In the genomic region with DNA sequence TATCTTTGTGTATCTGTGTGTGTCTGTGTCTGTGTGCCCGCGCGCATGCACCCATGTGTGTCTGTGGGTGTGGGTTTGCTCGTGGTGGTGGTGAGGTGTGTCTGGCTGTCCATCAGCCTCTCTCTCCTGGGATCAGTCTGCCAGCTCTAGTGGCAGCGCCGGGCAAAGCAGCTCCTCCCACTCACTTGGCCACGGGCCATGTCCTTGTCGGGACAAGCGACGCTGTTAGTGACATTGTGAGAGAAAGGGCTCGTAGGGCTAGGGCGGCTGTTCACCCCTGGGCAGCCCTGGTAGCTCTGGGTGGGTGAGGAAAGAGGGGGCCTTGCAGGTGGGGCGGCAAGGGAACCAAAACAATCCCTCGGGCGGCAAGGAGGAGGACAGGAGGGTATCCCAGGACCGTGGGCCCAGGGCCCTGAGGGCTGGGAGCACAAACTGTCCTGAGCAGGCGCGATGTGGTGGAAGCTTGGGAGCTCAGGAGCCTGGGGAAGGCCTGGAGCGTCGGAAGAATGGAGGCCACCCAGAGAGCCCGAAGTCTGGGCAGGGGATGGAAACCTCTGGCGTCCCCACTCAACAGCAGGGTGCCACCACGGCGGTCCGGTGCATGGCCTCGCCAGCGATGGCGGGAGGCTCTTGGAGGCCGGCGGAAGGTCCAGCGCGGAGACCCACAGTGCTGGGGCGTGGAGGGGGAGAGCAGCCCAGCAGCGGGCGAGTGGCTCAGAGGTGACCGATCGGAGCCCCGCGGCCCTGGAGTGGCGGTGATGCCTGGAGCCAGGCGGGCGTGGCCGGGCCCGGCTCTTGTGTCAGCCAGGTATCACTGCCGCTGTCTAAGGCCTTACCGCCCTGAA, we compare ENCODE assay signal across 1 cellular context.
TF ChIP-seq lines count a peak whose summit lies in the region.

No MANE protein-coding gene starts in this region.

TF ChIP-seq in GM23338, 12 proteins besides CTCF, POLR2A, EP300 and RAD21 (continued from another document):
- TF ChIP-seq, protein P1, sequence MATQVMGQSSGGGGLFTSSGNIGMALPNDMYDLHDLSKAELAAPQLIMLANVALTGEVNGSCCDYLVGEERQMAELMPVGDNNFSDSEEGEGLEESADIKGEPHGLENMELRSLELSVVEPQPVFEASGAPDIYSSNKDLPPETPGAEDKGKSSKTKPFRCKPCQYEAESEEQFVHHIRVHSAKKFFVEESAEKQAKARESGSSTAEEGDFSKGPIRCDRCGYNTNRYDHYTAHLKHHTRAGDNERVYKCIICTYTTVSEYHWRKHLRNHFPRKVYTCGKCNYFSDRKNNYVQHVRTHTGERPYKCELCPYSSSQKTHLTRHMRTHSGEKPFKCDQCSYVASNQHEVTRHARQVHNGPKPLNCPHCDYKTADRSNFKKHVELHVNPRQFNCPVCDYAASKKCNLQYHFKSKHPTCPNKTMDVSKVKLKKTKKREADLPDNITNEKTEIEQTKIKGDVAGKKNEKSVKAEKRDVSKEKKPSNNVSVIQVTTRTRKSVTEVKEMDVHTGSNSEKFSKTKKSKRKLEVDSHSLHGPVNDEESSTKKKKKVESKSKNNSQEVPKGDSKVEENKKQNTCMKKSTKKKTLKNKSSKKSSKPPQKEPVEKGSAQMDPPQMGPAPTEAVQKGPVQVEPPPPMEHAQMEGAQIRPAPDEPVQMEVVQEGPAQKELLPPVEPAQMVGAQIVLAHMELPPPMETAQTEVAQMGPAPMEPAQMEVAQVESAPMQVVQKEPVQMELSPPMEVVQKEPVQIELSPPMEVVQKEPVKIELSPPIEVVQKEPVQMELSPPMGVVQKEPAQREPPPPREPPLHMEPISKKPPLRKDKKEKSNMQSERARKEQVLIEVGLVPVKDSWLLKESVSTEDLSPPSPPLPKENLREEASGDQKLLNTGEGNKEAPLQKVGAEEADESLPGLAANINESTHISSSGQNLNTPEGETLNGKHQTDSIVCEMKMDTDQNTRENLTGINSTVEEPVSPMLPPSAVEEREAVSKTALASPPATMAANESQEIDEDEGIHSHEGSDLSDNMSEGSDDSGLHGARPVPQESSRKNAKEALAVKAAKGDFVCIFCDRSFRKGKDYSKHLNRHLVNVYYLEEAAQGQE (IDR thresholded peaks at IDR 0.05; ENCODE audit: unreplicated experiment), result no peak
- TF ChIP-seq EZH2 (IDR thresholded peaks at IDR 0.05; ENCODE audit: low read depth, unreplicated experiment) (no peak), JUNB (IDR thresholded peaks at IDR 0.05; ENCODE audit: unreplicated experiment) (no peak), ZNF114 (CRISPR knock-in tag; IDR thresholded peaks at IDR 0.05) (no peak), CREB1 (CRISPR knock-in tag; IDR thresholded peaks at IDR 0.05; ENCODE audit: low read depth) (no peak), ZNF331 (CRISPR knock-in tag; IDR thresholded peaks at IDR 0.05; ENCODE audit: low read depth) (no peak), NANOG (IDR thresholded peaks at IDR 0.05; ENCODE audit: borderline replicate concordance) (no peak), EZH2phosphoT487 (IDR thresholded peaks at IDR 0.05; ENCODE audit: unreplicated experiment) (no peak)
- TF ChIP-seq, protein P2, sequence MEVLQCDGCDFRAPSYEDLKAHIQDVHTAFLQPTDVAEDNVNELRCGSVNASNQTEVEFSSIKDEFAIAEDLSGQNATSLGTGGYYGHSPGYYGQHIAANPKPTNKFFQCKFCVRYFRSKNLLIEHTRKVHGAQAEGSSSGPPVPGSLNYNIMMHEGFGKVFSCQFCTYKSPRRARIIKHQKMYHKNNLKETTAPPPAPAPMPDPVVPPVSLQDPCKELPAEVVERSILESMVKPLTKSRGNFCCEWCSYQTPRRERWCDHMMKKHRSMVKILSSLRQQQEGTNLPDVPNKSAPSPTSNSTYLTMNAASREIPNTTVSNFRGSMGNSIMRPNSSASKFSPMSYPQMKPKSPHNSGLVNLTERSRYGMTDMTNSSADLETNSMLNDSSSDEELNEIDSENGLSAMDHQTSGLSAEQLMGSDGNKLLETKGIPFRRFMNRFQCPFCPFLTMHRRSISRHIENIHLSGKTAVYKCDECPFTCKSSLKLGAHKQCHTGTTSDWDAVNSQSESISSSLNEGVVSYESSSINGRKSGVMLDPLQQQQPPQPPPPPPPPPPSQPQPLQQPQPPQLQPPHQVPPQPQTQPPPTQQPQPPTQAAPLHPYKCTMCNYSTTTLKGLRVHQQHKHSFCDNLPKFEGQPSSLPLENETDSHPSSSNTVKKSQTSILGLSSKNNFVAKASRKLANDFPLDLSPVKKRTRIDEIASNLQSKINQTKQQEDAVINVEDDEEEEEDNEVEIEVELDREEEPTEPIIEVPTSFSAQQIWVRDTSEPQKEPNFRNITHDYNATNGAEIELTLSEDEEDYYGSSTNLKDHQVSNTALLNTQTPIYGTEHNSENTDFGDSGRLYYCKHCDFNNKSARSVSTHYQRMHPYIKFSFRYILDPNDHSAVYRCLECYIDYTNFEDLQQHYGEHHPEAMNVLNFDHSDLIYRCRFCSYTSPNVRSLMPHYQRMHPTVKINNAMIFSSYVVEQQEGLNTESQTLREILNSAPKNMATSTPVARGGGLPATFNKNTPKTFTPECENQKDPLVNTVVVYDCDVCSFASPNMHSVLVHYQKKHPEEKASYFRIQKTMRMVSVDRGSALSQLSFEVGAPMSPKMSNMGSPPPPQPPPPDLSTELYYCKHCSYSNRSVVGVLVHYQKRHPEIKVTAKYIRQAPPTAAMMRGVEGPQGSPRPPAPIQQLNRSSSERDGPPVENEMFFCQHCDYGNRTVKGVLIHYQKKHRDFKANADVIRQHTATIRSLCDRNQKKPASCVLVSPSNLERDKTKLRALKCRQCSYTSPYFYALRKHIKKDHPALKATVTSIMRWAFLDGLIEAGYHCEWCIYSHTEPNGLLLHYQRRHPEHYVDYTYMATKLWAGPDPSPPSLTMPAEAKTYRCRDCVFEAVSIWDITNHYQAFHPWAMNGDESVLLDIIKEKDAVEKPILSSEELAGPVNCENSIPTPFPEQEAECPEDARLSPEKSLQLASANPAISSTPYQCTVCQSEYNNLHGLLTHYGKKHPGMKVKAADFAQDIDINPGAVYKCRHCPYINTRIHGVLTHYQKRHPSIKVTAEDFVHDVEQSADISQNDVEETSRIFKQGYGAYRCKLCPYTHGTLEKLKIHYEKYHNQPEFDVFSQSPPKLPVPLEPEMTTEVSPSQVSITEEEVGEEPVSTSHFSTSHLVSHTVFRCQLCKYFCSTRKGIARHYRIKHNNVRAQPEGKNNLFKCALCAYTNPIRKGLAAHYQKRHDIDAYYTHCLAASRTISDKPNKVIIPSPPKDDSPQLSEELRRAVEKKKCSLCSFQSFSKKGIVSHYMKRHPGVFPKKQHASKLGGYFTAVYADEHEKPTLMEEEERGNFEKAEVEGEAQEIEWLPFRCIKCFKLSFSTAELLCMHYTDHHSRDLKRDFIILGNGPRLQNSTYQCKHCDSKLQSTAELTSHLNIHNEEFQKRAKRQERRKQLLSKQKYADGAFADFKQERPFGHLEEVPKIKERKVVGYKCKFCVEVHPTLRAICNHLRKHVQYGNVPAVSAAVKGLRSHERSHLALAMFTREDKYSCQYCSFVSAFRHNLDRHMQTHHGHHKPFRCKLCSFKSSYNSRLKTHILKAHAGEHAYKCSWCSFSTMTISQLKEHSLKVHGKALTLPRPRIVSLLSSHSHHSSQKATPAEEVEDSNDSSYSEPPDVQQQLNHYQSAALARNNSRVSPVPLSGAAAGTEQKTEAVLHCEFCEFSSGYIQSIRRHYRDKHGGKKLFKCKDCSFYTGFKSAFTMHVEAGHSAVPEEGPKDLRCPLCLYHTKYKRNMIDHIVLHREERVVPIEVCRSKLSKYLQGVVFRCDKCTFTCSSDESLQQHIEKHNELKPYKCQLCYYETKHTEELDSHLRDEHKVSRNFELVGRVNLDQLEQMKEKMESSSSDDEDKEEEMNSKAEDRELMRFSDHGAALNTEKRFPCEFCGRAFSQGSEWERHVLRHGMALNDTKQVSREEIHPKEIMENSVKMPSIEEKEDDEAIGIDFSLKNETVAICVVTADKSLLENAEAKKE (CRISPR knock-in tag; IDR thresholded peaks at IDR 0.05), result no peak
